Comparison of ENCODE assay signal across 8 cellular contexts in genomic region chr11:66950113-66950535, GRCh38. TPM values are rescaled to one million over a fixed set of nuclear protein-coding genes. Genes with fewer than 3 reads are reported as not detected.
DNase-seq lines count a peak whose midpoint lies in the region; ATAC-seq, FAIRE-seq and TF ChIP-seq lines count a peak whose summit lies in the region.

No MANE protein-coding gene starts in this region.

- H3K9me3 Mint-ChIP-seq in activated T-helper 1 cell treated with anti-CD3 and anti-CD28 coated beads, Interleukin-12 subunit alpha, Interleukin-12 subunit beta, Interleukin-2, Interleukin-4 antibody, amounts not matched to agents 30 ng/mL and 10 ng/mL and 1 ng/mL, durations not matched to agents 14 hours and 24 hours and 36 hours = no peaks in the 10 kb centered on the region

- H3K9me3 ChIP-seq in A549 = no peaks in the 10 kb centered on the region
- H3K9me3 ChIP-seq in kidney (ENCODE audit: control insufficient read depth in 1 of 2, low read length in 2 of 2) = no peaks in the 10 kb centered on the region
- H3K9me3 ChIP-seq in suprapubic skin = no peaks in the 10 kb centered on the region

- peak overlapping the region; percentile 88 for H3K27ac ChIP-seq in A549
- no peak overlapping the region for H3K27ac ChIP-seq in kidney (ENCODE audit: low read depth in 2 of 2, low read length in 2 of 2)
- no peak overlapping the region for H3K27ac ChIP-seq in suprapubic skin

- no peak overlapping the region for H3K27ac Mint-ChIP-seq in activated T-helper 1 cell treated with anti-CD3 and anti-CD28 coated beads, Interleukin-12 subunit alpha, Interleukin-12 subunit beta, Interleukin-2, Interleukin-4 antibody, amounts not matched to agents 30 ng/mL and 10 ng/mL and 1 ng/mL, durations not matched to agents 14 hours and 24 hours and 36 hours

- TF ChIP-seq POLR2A in A549 (IDR thresholded peaks at IDR 0.05; ENCODE audit: low read length) (no peak), suprapubic skin (IDR thresholded peaks at IDR 0.05) (no peak)

- peak; percentile 90 to 98 for ATAC-seq in A549
- ATAC-seq in GM18520 (IDR thresholded peaks at IDR 0.05; ENCODE audit: unreplicated experiment) = no peak

- POLR2A ChIA-PET in A549 (lab: Yijun Ruan, JAX) = interaction anchor here (0.8 to 0.9 kb wide), 2 partner anchors 8 to 107 kb away, joined by 3 to 4 read pairs; partner anchors contain the start of genes PC and RCE1

- H3K36me3 ChIP-seq in H7 (replicated peaks; ENCODE audit: control insufficient read depth, insufficient read depth, low read length) (no peaks in the 10 kb centered on the region), kidney (ENCODE audit: control insufficient read depth in 1 of 2, insufficient read depth in 2 of 2, low read length in 2 of 2) (no peaks in the 10 kb centered on the region), suprapubic skin (no peaks in the 10 kb centered on the region)

- TF ChIP-seq EP300 in A549 (IDR thresholded peaks at IDR 0.05) (peak; percentile 30 to 37; a peak in 2 of 5 replicates), suprapubic skin (IDR thresholded peaks at IDR 0.05) (no peak)

- no peaks in the 10 kb centered on the region for H3K27me3 Mint-ChIP-seq in activated T-helper 1 cell treated with anti-CD3 and anti-CD28 coated beads, Interleukin-12 subunit alpha, Interleukin-12 subunit beta, Interleukin-2, Interleukin-4 antibody, amounts not matched to agents 30 ng/mL and 10 ng/mL and 1 ng/mL, durations not matched to agents 14 hours and 24 hours and 36 hours (ENCODE audit: insufficient read depth)

- DNase-seq in A549 (ENCODE audit: low read depth in 1 of 2, low spot score in 1 of 2) = peak; percentile 93 to 97
- peak; percentile 37 for DNase-seq in H7
- DNase-seq in activated CD4-positive, alpha-beta T cell treated with anti-CD3 and anti-CD28 coated beads, Interleukin-2, amount 50 U/mL, for 48 hours = peak; percentile 34 to 55
- peak; percentile 84 for DNase-seq in kidney
- DNase-seq in suprapubic skin (ENCODE audit: low spot score in 2 of 2) = peak; percentile 80 to 83
- no peak for DNase-seq in activated T-helper 1 cell treated with anti-CD3 and anti-CD28 coated beads, Interleukin-12 subunit alpha, Interleukin-12 subunit beta, Interleukin-2, Interleukin-4 antibody, amounts not matched to agents 30 ng/mL and 10 ng/mL and 1 ng/mL, durations not matched to agents 14 hours and 24 hours and 36 hours (ENCODE audit: low spot score)
- DNase-seq in NCI-H2227 (lab: John Stamatoyannopoulos, UW; ENCODE audit: unreplicated experiment) = no peak

- no peak overlapping the region for H3K4me3 Mint-ChIP-seq in activated T-helper 1 cell treated with anti-CD3 and anti-CD28 coated beads, Interleukin-12 subunit alpha, Interleukin-12 subunit beta, Interleukin-2, Interleukin-4 antibody, amounts not matched to agents 30 ng/mL and 10 ng/mL and 1 ng/mL, durations not matched to agents 14 hours and 24 hours and 36 hours

- CTCF ChIA-PET in A549 (lab: Yijun Ruan, JAX) = interaction anchor here (0.9 to 4.4 kb wide), 9 partner anchors 9 to 70 kb away, joined by 3 to 19 read pairs (median 4); partner anchors contain the start of gene C11orf86

- peaks cover 2% of the 10 kb centered on the region for H3K4me1 Mint-ChIP-seq in activated T-helper 1 cell treated with anti-CD3 and anti-CD28 coated beads, Interleukin-12 subunit alpha, Interleukin-12 subunit beta, Interleukin-2, Interleukin-4 antibody, amounts not matched to agents 30 ng/mL and 10 ng/mL and 1 ng/mL, durations not matched to agents 14 hours and 24 hours and 36 hours (ENCODE audit: low read depth)

- WGBS in A549 (ENCODE audit: missing lambda C conversion rate) = 5% methylated on average over 8 of the region's 8 CpGs
- 43% methylated on average over 8 of the region's 8 CpGs for WGBS in suprapubic skin

- H3K36me3 Mint-ChIP-seq in activated T-helper 1 cell treated with anti-CD3 and anti-CD28 coated beads, Interleukin-12 subunit alpha, Interleukin-12 subunit beta, Interleukin-2, Interleukin-4 antibody, amounts not matched to agents 30 ng/mL and 10 ng/mL and 1 ng/mL, durations not matched to agents 14 hours and 24 hours and 36 hours (ENCODE audit: low read depth) = no peaks in the 10 kb centered on the region

- peak overlapping the region; percentile 67 for H3K4me2 ChIP-seq in A549

- intact Hi-C loops in kidney (cut with DNase I) = no loop called here
- intact Hi-C loops in activated T-helper 1 cell treated with anti-CD3 and anti-CD28 coated beads, Interleukin-12 subunit alpha, Interleukin-12 subunit beta, Interleukin-2, Interleukin-4 antibody, amounts not matched to agents 30 ng/mL and 10 ng/mL and 1 ng/mL, durations not matched to agents 14 hours and 24 hours and 36 hours (cut with micrococcal nuclease) = no loop called here

- TF ChIP-seq CTCF in A549 (IDR thresholded peaks at IDR 0.05) (no peak), kidney (IDR thresholded peaks at IDR 0.05; ENCODE audit: borderline replicate concordance, extremely low read depth, insufficient read depth) (no peak), suprapubic skin (IDR thresholded peaks at IDR 0.05) (no peak)

- peak; percentile 2 to 42; a peak in 4 of 5 replicates for TF ChIP-seq RAD21 in A549 (conservative IDR thresholded peaks at IDR 0.05 in 1 of 2, IDR thresholded peaks at IDR 0.05 in 1 of 2)

- H3K4me3 ChIP-seq in A549 (no peak overlapping the region), H7 (ENCODE audit: insufficient read depth, low read depth, low read length) (no peak overlapping the region), kidney (ENCODE audit: low read length in 2 of 2) (no peak overlapping the region), suprapubic skin (no peak overlapping the region)

- FAIRE-seq in A549 (lab: Jason Lieb, UNC) (peak; percentile 90), kidney (lab: Jason Lieb, UNC) (no peak)

- H3K4me1 ChIP-seq in A549 (peaks cover 55% of the 10 kb centered on the region), kidney (ENCODE audit: control insufficient read depth in 1 of 2, insufficient read depth in 1 of 2, low read depth in 1 of 2, low read length in 2 of 2) (no peaks in the 10 kb centered on the region), suprapubic skin (no peaks in the 10 kb centered on the region)

- H3K9ac ChIP-seq in kidney (ENCODE audit: low read length in 2 of 2) = no peak overlapping the region

- H3K27me3 ChIP-seq in H7 (ENCODE audit: control insufficient read depth, insufficient read depth, low read length) (no peaks in the 10 kb centered on the region), suprapubic skin (no peaks in the 10 kb centered on the region)

TF ChIP-seq in A549, 52 proteins besides CTCF, POLR2A, EP300 and RAD21 (continues in another document):
- TF ChIP-seq MAX (IDR thresholded peaks at IDR 0.05) = peak; percentile 82
- 0 out of 2 replicates have a peak, but pooled peaks have one; percentile 19 for TF ChIP-seq ZSCAN20 (CRISPR knock-in tag; IDR thresholded peaks at IDR 0.05)
- TF ChIP-seq ATOH8 (CRISPR knock-in tag; IDR thresholded peaks at IDR 0.05; ENCODE audit: low read depth) = peak; percentile 44; the same call in 1 of the 2 replicates
- TF ChIP-seq BHLHE40 (IDR thresholded peaks at IDR 0.05; ENCODE audit: low read depth, low read length) = peak; percentile 67
- TF ChIP-seq SREBF2 (IDR thresholded peaks at IDR 0.05) = no peak
- no peak for TF ChIP-seq EHMT2 (IDR thresholded peaks at IDR 0.05; ENCODE audit: low read depth)
- TF ChIP-seq KDM1A (IDR thresholded peaks at IDR 0.05; ENCODE audit: low read depth) = no peak
- TF ChIP-seq JUN (IDR thresholded peaks at IDR 0.05) = peak; percentile 48 to 62; a peak in 3 of 5 replicates

RNA-seq across cellular contexts. Expression of gene PC, which starts 8.1 kb away (rescaled TPM):
- polyA plus RNA-seq in A549 (2011; rRNA removed) (14.2 and 15.7 TPM in 2 replicates), A549 (2017; fragmentation: RNase III; extraction: RNeasy Plus Mini Kit Qiagen cat#74134 plus additional on column Dnase treatment) (31.3 to 53.5 TPM (median 45.9 TPM) in 3 replicates), kidney (ENCODE audit: insufficient read depth, low read depth, low replicate concordance) (95.2 TPM)
- polyA plus RNA-seq in A549 (2012; cell fraction: cytosol; rRNA removed) = 25.1 and 29.6 TPM in 2 replicates
- polyA plus RNA-seq in A549 (2012; cell fraction: nucleus; rRNA removed) = 88.3 and 105 TPM in 2 replicates
- 31.5 and 37.8 TPM in 2 replicates for polyA minus RNA-seq in A549 (2011; rRNA and poly(A)+ RNA removed)
- total RNA-seq in H7 (2014; rRNA removed; shearing (Covaris generic)) = 18.4 and 26.6 TPM in 2 replicates
- total RNA-seq in kidney (20.8 TPM), suprapubic skin (10 to 100 TPM; 10.8 to 25.4 (median 13.9) TPM)
- total RNA-seq in activated T-helper 1 cell treated with anti-CD3 and anti-CD28 coated beads, Interleukin-12 subunit alpha, Interleukin-12 subunit beta, Interleukin-2, Interleukin-4 antibody, amounts not matched to agents 30 ng/mL and 10 ng/mL and 1 ng/mL, durations not matched to agents 14 hours and 24 hours and 36 hours = 11.2 and 15.9 TPM in 2 replicates

RNA-seq across cellular contexts. Expression of gene C11orf86, which starts 25.0 kb away (rescaled TPM):
- polyA plus RNA-seq in A549 (2011; rRNA removed) (9.3 and 10.8 TPM in 2 replicates), A549 (2017; fragmentation: RNase III; extraction: RNeasy Plus Mini Kit Qiagen cat#74134 plus additional on column Dnase treatment) (39.7 to 59.6 TPM (median 56.4 TPM) in 3 replicates), kidney (ENCODE audit: insufficient read depth, low read depth, low replicate concordance) (0.92 TPM)
- 34.5 and 42.5 TPM in 2 replicates for polyA plus RNA-seq in A549 (2012; cell fraction: cytosol; rRNA removed)
- polyA plus RNA-seq in A549 (2012; cell fraction: nucleus; rRNA removed) = 23.0 and 24.9 TPM in 2 replicates
- 2.7 and 5.4 TPM in 2 replicates for polyA minus RNA-seq in A549 (2011; rRNA and poly(A)+ RNA removed)
- total RNA-seq in H7 (2014; rRNA removed; shearing (Covaris generic)) = 0.21 and 0.26 TPM in 2 replicates
- total RNA-seq in kidney (not detected), suprapubic skin (not detected)
- not detected in 2 replicates for total RNA-seq in activated T-helper 1 cell treated with anti-CD3 and anti-CD28 coated beads, Interleukin-12 subunit alpha, Interleukin-12 subunit beta, Interleukin-2, Interleukin-4 antibody, amounts not matched to agents 30 ng/mL and 10 ng/mL and 1 ng/mL, durations not matched to agents 14 hours and 24 hours and 36 hours

Comparison
In these comparisons a context has a peak if more than half of its experiments do, and no peak if none do; other contexts are left out.
1. DNase-seq: peak in A549 (2 of 2), H7 (single experiment), activated CD4-positive, alpha-beta T cell treated with anti-CD3 and anti-CD28 coated beads, Interleukin-2, amount 50 U/mL, for 48 hours (2 of 2), kidney (single experiment) and suprapubic skin (2 of 2); none in activated T-helper 1 cell treated with anti-CD3 and anti-CD28 coated beads, Interleukin-12 subunit alpha, Interleukin-12 subunit beta, Interleukin-2, Interleukin-4 antibody, amounts not matched to agents 30 ng/mL and 10 ng/mL and 1 ng/mL, durations not matched to agents 14 hours and 24 hours and 36 hours (single experiment) and NCI-H2227 (single experiment).
2. H3K27ac ChIP-seq: peak in A549 (2 of 2); none in kidney (0 of 2) and suprapubic skin (single experiment).